Comparison of ENCODE assay signal across 8 cellular contexts in the genomic region with DNA sequence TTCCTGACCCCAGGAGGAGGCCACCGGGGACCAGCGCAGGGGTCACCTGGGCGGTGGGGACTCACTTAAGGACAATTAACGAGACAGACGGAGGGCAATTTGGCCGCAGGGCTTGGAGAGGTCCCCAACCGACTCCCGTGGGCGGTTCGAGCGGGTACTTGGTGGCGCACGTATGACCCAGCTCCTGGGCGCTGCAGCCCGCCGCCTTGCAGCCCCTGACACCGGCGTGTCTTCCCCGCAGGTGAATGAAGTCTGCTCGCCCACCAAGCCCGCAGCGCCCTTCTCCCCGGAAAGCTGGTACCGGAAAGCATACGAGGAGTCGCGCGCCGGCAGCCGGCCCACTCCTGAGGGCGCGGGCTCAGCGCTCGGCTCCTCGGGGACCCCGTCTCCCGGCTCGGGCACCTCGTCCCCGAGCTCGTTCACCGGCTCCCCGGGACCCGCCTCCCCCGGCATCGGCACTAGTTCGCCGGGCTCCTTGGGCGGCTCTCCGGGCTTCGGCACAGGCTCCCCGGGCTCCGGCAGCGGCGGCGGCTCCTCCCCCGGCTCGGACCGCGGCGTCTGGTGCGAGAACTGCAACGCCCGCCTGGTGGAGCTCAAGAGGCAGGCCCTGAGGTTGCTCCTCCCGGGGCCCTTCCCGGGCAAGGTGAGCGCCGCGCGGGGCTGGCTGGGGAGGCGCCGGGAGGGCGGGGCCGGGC.
DNase-seq lines count a peak whose midpoint lies in the region; ATAC-seq and TF ChIP-seq lines count a peak whose summit lies in the region.

No MANE protein-coding gene starts in this region.

- H3K4me3 ChIP-seq in astrocyte of the cerebellum (ENCODE audit: low read depth, low read length) (peak overlapping the region; percentile 82), retinal pigment epithelial cell (ENCODE audit: low read length) (peak overlapping the region; percentile 80)

- in situ Hi-C loops in astrocyte of the cerebellum (cut with HindIII; ENCODE audit: low sequenced_read_pairs): loop anchor here (10.0 kb wide), 1 partner anchor 649 kb away; no protein-coding TSS in a partner anchor

- DNase-seq in NCI-H146 treated with DMSO at 0.1 percent for 48 hours (lab: John Stamatoyannopoulos, UW; ENCODE audit: unreplicated experiment) (peak; percentile 84), T1000 (lab: John Stamatoyannopoulos, UW) (peak; percentile 74), astrocyte of the cerebellum (ENCODE audit: low read depth) (peak; percentile 49), hippocampal formation (lab: John Stamatoyannopoulos, UW) (peak; percentile 45 to 59), retinal pigment epithelial cell (ENCODE audit: low read depth) (no peak), NK-92 (lab: John Stamatoyannopoulos, UW; ENCODE audit: unreplicated experiment) (no peak)

- ATAC-seq in GM18498 (IDR thresholded peaks at IDR 0.05; ENCODE audit: unreplicated experiment) (peak; percentile 88), HG02884 (IDR thresholded peaks at IDR 0.05; ENCODE audit: unreplicated experiment) (peak; percentile 81)

- TF ChIP-seq CTCF in astrocyte of the cerebellum (IDR thresholded peaks at IDR 0.05; ENCODE audit: low read depth, low read length, missing control alignments) (peak; percentile 62), retinal pigment epithelial cell (conservative IDR thresholded peaks at IDR 0.05; ENCODE audit: low read depth, low read length) (peak; percentile 70)

Comparison
In these comparisons a context has a peak if more than half of its experiments do, and no peak if none do; other contexts are left out.
1. DNase-seq: peak in NCI-H146 treated with DMSO at 0.1 percent for 48 hours (single experiment), T1000 (single experiment), astrocyte of the cerebellum (single experiment) and hippocampal formation (2 of 2); none in retinal pigment epithelial cell (single experiment) and NK-92 (single experiment).